1 cellular context compared by ENCODE assay signal in genomic region chr12:62272936-62273552, GRCh38.
TF ChIP-seq lines count a peak whose summit lies in the region.

No MANE protein-coding gene starts in this region.

TF ChIP-seq in K562, 482 proteins besides CTCF, POLR2A, EP300 and RAD21:
- TF ChIP-seq CREB5 (CRISPR knock-in tag; IDR thresholded peaks at IDR 0.05): no peak
- 0 out of 2 replicates have a peak, but pooled peaks have one; percentile 19 for TF ChIP-seq POLR2H (tag; IDR thresholded peaks at IDR 0.05; ENCODE audit: low read depth)
- no peak for TF ChIP-seq RFX1 (IDR thresholded peaks at IDR 0.05)
- TF ChIP-seq, protein P1, sequence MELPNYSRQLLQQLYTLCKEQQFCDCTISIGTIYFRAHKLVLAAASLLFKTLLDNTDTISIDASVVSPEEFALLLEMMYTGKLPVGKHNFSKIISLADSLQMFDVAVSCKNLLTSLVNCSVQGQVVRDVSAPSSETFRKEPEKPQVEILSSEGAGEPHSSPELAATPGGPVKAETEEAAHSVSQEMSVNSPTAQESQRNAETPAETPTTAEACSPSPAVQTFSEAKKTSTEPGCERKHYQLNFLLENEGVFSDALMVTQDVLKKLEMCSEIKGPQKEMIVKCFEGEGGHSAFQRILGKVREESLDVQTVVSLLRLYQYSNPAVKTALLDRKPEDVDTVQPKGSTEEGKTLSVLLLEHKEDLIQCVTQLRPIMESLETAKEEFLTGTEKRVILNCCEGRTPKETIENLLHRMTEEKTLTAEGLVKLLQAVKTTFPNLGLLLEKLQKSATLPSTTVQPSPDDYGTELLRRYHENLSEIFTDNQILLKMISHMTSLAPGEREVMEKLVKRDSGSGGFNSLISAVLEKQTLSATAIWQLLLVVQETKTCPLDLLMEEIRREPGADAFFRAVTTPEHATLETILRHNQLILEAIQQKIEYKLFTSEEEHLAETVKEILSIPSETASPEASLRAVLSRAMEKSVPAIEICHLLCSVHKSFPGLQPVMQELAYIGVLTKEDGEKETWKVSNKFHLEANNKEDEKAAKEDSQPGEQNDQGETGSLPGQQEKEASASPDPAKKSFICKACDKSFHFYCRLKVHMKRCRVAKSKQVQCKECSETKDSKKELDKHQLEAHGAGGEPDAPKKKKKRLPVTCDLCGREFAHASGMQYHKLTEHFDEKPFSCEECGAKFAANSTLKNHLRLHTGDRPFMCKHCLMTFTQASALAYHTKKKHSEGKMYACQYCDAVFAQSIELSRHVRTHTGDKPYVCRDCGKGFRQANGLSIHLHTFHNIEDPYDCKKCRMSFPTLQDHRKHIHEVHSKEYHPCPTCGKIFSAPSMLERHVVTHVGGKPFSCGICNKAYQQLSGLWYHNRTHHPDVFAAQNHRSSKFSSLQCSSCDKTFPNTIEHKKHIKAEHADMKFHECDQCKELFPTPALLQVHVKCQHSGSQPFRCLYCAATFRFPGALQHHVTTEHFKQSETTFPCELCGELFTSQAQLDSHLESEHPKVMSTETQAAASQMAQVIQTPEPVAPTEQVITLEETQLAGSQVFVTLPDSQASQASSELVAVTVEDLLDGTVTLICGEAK (IDR thresholded peaks at IDR 0.05): peak; percentile 73
- TF ChIP-seq, protein P1 (CRISPR knock-in tag; IDR thresholded peaks at IDR 0.05): no peak
- TF ChIP-seq, protein P2, sequence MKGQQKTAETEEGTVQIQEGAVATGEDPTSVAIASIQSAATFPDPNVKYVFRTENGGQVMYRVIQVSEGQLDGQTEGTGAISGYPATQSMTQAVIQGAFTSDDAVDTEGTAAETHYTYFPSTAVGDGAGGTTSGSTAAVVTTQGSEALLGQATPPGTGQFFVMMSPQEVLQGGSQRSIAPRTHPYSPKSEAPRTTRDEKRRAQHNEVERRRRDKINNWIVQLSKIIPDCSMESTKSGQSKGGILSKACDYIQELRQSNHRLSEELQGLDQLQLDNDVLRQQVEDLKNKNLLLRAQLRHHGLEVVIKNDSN (CRISPR knock-in tag; IDR thresholded peaks at IDR 0.05): no peak
- no peak for TF ChIP-seq THRB (CRISPR knock-in tag; conservative IDR thresholded peaks at IDR 0.05)
TF ChIP-seq in K562: peak in this region for 2.
